ENCODE assay signal across 13 cellular contexts in genomic region chr13:94329277-94329676, GRCh38.
DNase-seq lines count a peak whose midpoint lies in the region; ATAC-seq and TF ChIP-seq lines count a peak whose summit lies in the region.
"Had no signal": no experiment of that assay in that cellular context is flagged by ENCODE, and none has a peak within 500 bp of the region (broad histone marks: within the 10 kb centered on the region; RNA-seq: fewer than 3 reads in every experiment).

No MANE protein-coding gene starts in this region.

- no peak for DNase-seq in AG04450 (ENCODE audit: low read depth, low spot score)
- DNase-seq in RWPE2 (ENCODE audit: low spot score) = no peak
- DNase-seq in fibroblast of peridontal ligament (ENCODE audit: extremely low read depth) = peak; percentile 84
- no peak for DNase-seq in osteocyte (ENCODE audit: extremely low spot score, unreplicated experiment)
- no peak for DNase-seq in GM20000 (ENCODE audit: low spot score)
- no peak for DNase-seq in HT-29 (ENCODE audit: low spot score)
- DNase-seq: activated CD8-positive, alpha-beta memory T cell treated with anti-CD3 and anti-CD28 coated beads for 24 hours; activated naive CD8-positive, alpha-beta T cell treated with anti-CD3 and anti-CD28 coated beads, Interleukin-2, amount 10 ng/mL, durations not matched to agents 7 days and 5 days; C1 segment of cervical spinal cord; NCI-H1694; stimulated activated CD4-positive, alpha-beta T cell treated with anti-CD3 and anti-CD28 coated beads, Interleukin-2, amount 100 ng/mL, for 48 hours had no signal

- H3K4me3 ChIP-seq in AG04450 (ENCODE audit: low read depth, low read length) (no peak overlapping the region), RWPE2 (ENCODE audit: severe bottlenecking) (no peak overlapping the region)

- ATAC-seq in RWPE2 (ENCODE audit: low read depth) = no peak
- no peak for ATAC-seq in activated CD4-positive, CD25-positive, alpha-beta regulatory T cell treated with anti-CD3 and anti-CD28 coated beads, Interleukin-2, amount 50 U/mL, for 24 hours
- no peak for ATAC-seq in GM18868 (IDR thresholded peaks at IDR 0.05; ENCODE audit: unreplicated experiment)

- H3K36me3 ChIP-seq in RWPE2 (ENCODE audit: low read depth) = no peaks in the 10 kb centered on the region

- H3K36me3 Mint-ChIP-seq in osteocyte (ENCODE audit: unreplicated experiment) = peaks cover 7% of the 10 kb centered on the region

- H3K9me3 Mint-ChIP-seq in osteocyte (ENCODE audit: unreplicated experiment) = no peaks in the 10 kb centered on the region

- CTCF ChIA-PET in AG04450 (lab: Charles Lee) = interaction anchor here (0.8 kb wide), 1 partner anchor 1607 kb away, joined by 4 read pairs; no protein-coding TSS in a partner anchor

- H3K27ac ChIP-seq in AG04450 (ENCODE audit: low read depth, low read length) (peak overlapping the region; percentile 49), RWPE2 (ENCODE audit: poor library complexity, severe bottlenecking) (peak overlapping the region; percentile 75)

- POLR2A ChIA-PET in AG04450 (lab: Yijun Ruan, JAX) = no interaction called here

- H3K9me3 ChIP-seq in AG04450 (ENCODE audit: control insufficient read depth, insufficient read depth, low read length) (no peaks in the 10 kb centered on the region), RWPE2 (ENCODE audit: severe bottlenecking) (no peaks in the 10 kb centered on the region)

- no peaks in the 10 kb centered on the region for H3K27me3 Mint-ChIP-seq in osteocyte (ENCODE audit: unreplicated experiment)

- peaks cover 46% of the 10 kb centered on the region for H3K4me1 Mint-ChIP-seq in osteocyte (ENCODE audit: unreplicated experiment)

- no peaks in the 10 kb centered on the region for H3K27me3 ChIP-seq in AG04450 (ENCODE audit: control insufficient read depth, insufficient read depth, low read length)
- no peaks in the 10 kb centered on the region for H3K27me3 ChIP-seq in RWPE2 (ENCODE audit: insufficient read depth, poor library complexity, severe bottlenecking)

- H3K4me3 Mint-ChIP-seq in osteocyte (ENCODE audit: unreplicated experiment) = no peak overlapping the region
- H3K4me3 Mint-ChIP-seq: activated naive CD8-positive, alpha-beta T cell treated with anti-CD3 and anti-CD28 coated beads, Interleukin-2, amount 10 ng/mL, durations not matched to agents 7 days and 5 days had no signal

- H3K4me1 ChIP-seq in RWPE2 (ENCODE audit: insufficient read depth, poor library complexity, severe bottlenecking) = peaks cover 13% of the 10 kb centered on the region

- TF ChIP-seq CTCF in AG04450 (IDR thresholded peaks at IDR 0.05; ENCODE audit: low read depth, low read length) (no peak), RWPE2 (IDR thresholded peaks at IDR 0.05; ENCODE audit: poor library complexity, severe bottlenecking) (no peak), osteocyte (IDR thresholded peaks at IDR 0.05) (no peak), GM20000 (IDR thresholded peaks at IDR 0.05; ENCODE audit: extremely low read depth, missing control alignments) (no peak)

- H3K27ac Mint-ChIP-seq in osteocyte (ENCODE audit: unreplicated experiment) = peak overlapping the region; percentile 66
- H3K27ac Mint-ChIP-seq: activated naive CD8-positive, alpha-beta T cell treated with anti-CD3 and anti-CD28 coated beads, Interleukin-2, amount 10 ng/mL, durations not matched to agents 7 days and 5 days had no signal
